In genomic region chr2:178194600-178195389, GRCh38 we compare ENCODE assay signal across 8 cellular contexts. TPM values are rescaled to one million over a fixed set of nuclear protein-coding genes. Genes with fewer than 3 reads are reported as not detected.
DNase-seq lines count a peak whose midpoint lies in the region; ATAC-seq and TF ChIP-seq lines count a peak whose summit lies in the region.

No MANE protein-coding gene starts in this region.

- H3K9ac ChIP-seq in Karpas-422 (ENCODE audit: low read length): peak overlapping the region; percentile 59

- no peak for TF ChIP-seq CTCF in VCaP (conservative IDR thresholded peaks at IDR 0.05)
- no peak for TF ChIP-seq CTCF in endothelial cell (IDR thresholded peaks at IDR 0.05; ENCODE audit: unreplicated experiment)

- H3K9me2 ChIP-seq in Karpas-422 (replicated peaks; ENCODE audit: insufficient read depth, low read length): no peaks in the 10 kb centered on the region

- H2AFZ ChIP-seq in Karpas-422 (ENCODE audit: low read length): no peak overlapping the region

- peaks cover 9% of the 10 kb centered on the region for H3K4me1 Mint-ChIP-seq in endothelial cell (ENCODE audit: unreplicated experiment)
- peaks cover 12% of the 10 kb centered on the region for H3K4me1 Mint-ChIP-seq in memory B cell

- no peak overlapping the region for H3K27ac Mint-ChIP-seq in endothelial cell (ENCODE audit: unreplicated experiment)
- H3K27ac Mint-ChIP-seq in memory B cell: no peak overlapping the region

- peaks cover 16% of the 10 kb centered on the region for H3K4me1 ChIP-seq in Karpas-422 (ENCODE audit: low read length)

- peak; percentile 19 for ATAC-seq in GM21528 (IDR thresholded peaks at IDR 0.05; ENCODE audit: low FRiP score, unreplicated experiment)
- no peak for ATAC-seq in memory B cell (ENCODE audit: low read depth)

- H3K27me3 Mint-ChIP-seq in endothelial cell (ENCODE audit: unreplicated experiment) (peaks cover 7% of the 10 kb centered on the region), memory B cell (peaks cover 19% of the 10 kb centered on the region)

- no peaks in the 10 kb centered on the region for H4K20me1 ChIP-seq in Karpas-422 (ENCODE audit: insufficient read depth, low read depth, low read length)

- peak overlapping the region; percentile 87 for H3K4me2 ChIP-seq in Karpas-422 (ENCODE audit: low read depth, low read length, poor library complexity, severe bottlenecking)

- no peaks in the 10 kb centered on the region for H3K79me2 ChIP-seq in Karpas-422 (ENCODE audit: low read length)

- H3K9me3 ChIP-seq in Karpas-422 (ENCODE audit: low read length): no peaks in the 10 kb centered on the region

- H3K27ac ChIP-seq in Karpas-422 (ENCODE audit: low read length) (no peak overlapping the region), VCaP (peak overlapping the region; percentile 85), substantia nigra (ENCODE audit: low read depth, low read length, poor library complexity, severe bottlenecking) (peak overlapping the region; percentile 49)

- H3K9me3 Mint-ChIP-seq in endothelial cell (ENCODE audit: unreplicated experiment): no peaks in the 10 kb centered on the region
- no peaks in the 10 kb centered on the region for H3K9me3 Mint-ChIP-seq in memory B cell

- no peaks in the 10 kb centered on the region for H3K36me3 ChIP-seq in Karpas-422 (ENCODE audit: insufficient read depth, low read length)

- peak; percentile 72 for DNase-seq in D341Med (ENCODE audit: low spot score)
- DNase-seq in Karpas-422: no peak
- DNase-seq in endothelial cell (ENCODE audit: low spot score): peak; percentile 59
- peak in 1 of 2 donors; percentile 9 for DNase-seq in memory B cell (ENCODE audit: low spot score in 2 of 2)
- peak in 34 of 49 donors; percentile 6 to 68 (median 39) for DNase-seq in substantia nigra (lab: John Stamatoyannopoulos, UW)
- no peak for DNase-seq in OCI-M2 (lab: John Stamatoyannopoulos, UW; ENCODE audit: unreplicated experiment)

- no peaks in the 10 kb centered on the region for H3K27me3 ChIP-seq in Karpas-422 (ENCODE audit: low read length)

- peak overlapping the region; percentile 66 for H3K4me3 ChIP-seq in Karpas-422 (ENCODE audit: low read length)

- peak overlapping the region; percentile 90 for H3K4me3 Mint-ChIP-seq in endothelial cell (ENCODE audit: unreplicated experiment)
- H3K4me3 Mint-ChIP-seq in memory B cell: peak overlapping the region; percentile 70

- H3K36me3 Mint-ChIP-seq in endothelial cell (ENCODE audit: low read depth, unreplicated experiment) (no peaks in the 10 kb centered on the region), memory B cell (no peaks in the 10 kb centered on the region)

RNA-seq across cellular contexts. Expression of gene OSBPL6, which starts 0.5 kb away (rescaled TPM):
- 0.11 and 0.30 TPM in 2 replicates for total RNA-seq in Karpas-422 (2014; rRNA removed; shearing (Covaris generic); ENCODE audit: low replicate concordance)
- total RNA-seq in endothelial cell (ENCODE audit: unreplicated experiment): 3.0 TPM

Comparison
In these comparisons a context has a peak if more than half of its experiments do, and no peak if none do; other contexts are left out.
1. DNase-seq: peak in D341Med (single experiment), endothelial cell (single experiment) and substantia nigra (34 of 49); none in Karpas-422 (single experiment) and OCI-M2 (single experiment).